ENCODE assay signal across 7 cellular contexts in genomic region chr1:248618878-248619277, GRCh38. TPM values are rescaled to one million over a fixed set of nuclear protein-coding genes. Genes with fewer than 3 reads are reported as not detected.
DNase-seq lines count a peak whose midpoint lies in the region; TF ChIP-seq lines count a peak whose summit lies in the region.

No MANE protein-coding gene starts in this region.

- TF ChIP-seq CTCF in GM10248 (IDR thresholded peaks at IDR 0.05; ENCODE audit: control extremely low read depth, extremely low read depth, low read depth, missing control alignments) = peak; percentile 63
- TF ChIP-seq CTCF in esophagus squamous epithelium (IDR thresholded peaks at IDR 0.05) = peak in 5 of 6 experiments; percentile 10 to 56 (median 55)
- no peak for TF ChIP-seq CTCF in lower leg skin (IDR thresholded peaks at IDR 0.05)

- WGBS in esophagus squamous epithelium, 2 donors = 1 to 2% methylated on average over 3 of the region's 3 CpGs
- WGBS in lower leg skin, 2 donors = 3% methylated on average over 3 of the region's 3 CpGs

- H3K4me1 ChIP-seq in esophagus squamous epithelium = no peaks in the 10 kb centered on the region
- H3K4me1 ChIP-seq in HAP-1 = no peaks in the 10 kb centered on the region

- CTCF ChIA-PET in GM10248 (lab: Yijun Ruan, JAX) = interaction anchor here (0.9 to 15.4 kb wide), 9 partner anchors 9 to 397 kb away, joined by 3 to 242 read pairs (median 3); partner anchors contain the start of gene SH3BP5L

- H3K4me3 ChIP-seq in esophagus squamous epithelium (no peak overlapping the region), lower leg skin (ENCODE audit: low read depth, poor library complexity, severe bottlenecking) (no peak overlapping the region), HAP-1 (no peak overlapping the region)

- no peaks in the 10 kb centered on the region for H3K36me3 ChIP-seq in esophagus squamous epithelium
- H3K36me3 ChIP-seq in HAP-1 (replicated peaks) = no peaks in the 10 kb centered on the region

- POLR2A ChIA-PET in GM10248 (lab: Yijun Ruan, JAX) = no interaction called here

- H3K27me3 ChIP-seq in esophagus squamous epithelium = no peaks in the 10 kb centered on the region
- no peaks in the 10 kb centered on the region for H3K27me3 ChIP-seq in HAP-1 (ENCODE audit: low read depth)

- H3K9me3 ChIP-seq in esophagus squamous epithelium (no peaks in the 10 kb centered on the region), HAP-1 (no peaks in the 10 kb centered on the region)

- in situ Hi-C loops in HAP-1 (cut with MboI; ENCODE audit: low sequenced_read_pairs) = no loop called here

- intact Hi-C loops in esophagus squamous epithelium (cut with DNase I) (no loop called here), posterior cingulate gyrus (cut with DNase I) (no loop called here), lower leg skin (cut with DNase I; ENCODE audit: low total_unique reads) (no loop called here)

- DNase-seq in GM10248 (ENCODE audit: extremely low spot score) (peak; percentile 35), MV-4-11 (lab: John Stamatoyannopoulos, UW) (peak; percentile 67), esophagus squamous epithelium (lab: John Stamatoyannopoulos, UW) (no peak), posterior cingulate gyrus (peak in 8 of 10 donors; percentile 40 to 86 (median 62)), lower leg skin (ENCODE audit: low spot score in 2 of 2) (no peak), HAP-1 (ENCODE audit: low spot score in 2 of 2) (no peak)
- peak; percentile 75 for DNase-seq in activated CD4-positive, alpha-beta T cell treated with anti-CD3 and anti-CD28 coated beads for 48 hours

- H3K27ac ChIP-seq in esophagus squamous epithelium = no peak overlapping the region

- TF ChIP-seq POLR2A in esophagus squamous epithelium (IDR thresholded peaks at IDR 0.05) (no peak), lower leg skin (IDR thresholded peaks at IDR 0.05) (no peak)

RNA-seq across cellular contexts. Expression of gene OR2T11, which starts 16.0 kb away (rescaled TPM):
- total RNA-seq in esophagus squamous epithelium = not detected
- under 1 TPM in 1 of 4 donors, not detected in 3; 0.57 TPM for total RNA-seq in lower leg skin

RNA-seq across cellular contexts. Expression of gene OR2T10, which starts 21.4 kb away (rescaled TPM):
- total RNA-seq in esophagus squamous epithelium (not detected), lower leg skin (not detected)

RNA-seq across cellular contexts. Expression of gene OR2T35, which starts 26.2 kb away (rescaled TPM):
- total RNA-seq in esophagus squamous epithelium (not detected), lower leg skin (under 1 TPM in 1 of 4 donors, not detected in 3; 0.30 TPM)

RNA-seq across cellular contexts. Expression of gene OR2T27, which starts 36.5 kb away (rescaled TPM):
- not detected for total RNA-seq in esophagus squamous epithelium
- total RNA-seq in lower leg skin = not detected

RNA-seq across cellular contexts. Expression of gene OR2T34, which starts 44.3 kb away (rescaled TPM):
- total RNA-seq in esophagus squamous epithelium (not detected), lower leg skin (not detected)

Comparison
In these comparisons a context has a peak if more than half of its experiments do, and no peak if none do; other contexts are left out.
1. DNase-seq: peak in GM10248 (single experiment), MV-4-11 (single experiment), activated CD4-positive, alpha-beta T cell treated with anti-CD3 and anti-CD28 coated beads for 48 hours (single experiment) and posterior cingulate gyrus (8 of 10); none in esophagus squamous epithelium (single experiment), lower leg skin (0 of 2) and HAP-1 (0 of 2).
2. CTCF ChIP-seq: peak in GM10248 (single experiment) and esophagus squamous epithelium (5 of 6); none in lower leg skin (0 of 3).